ENCODE assay signal across 9 cellular contexts in the genomic region with DNA sequence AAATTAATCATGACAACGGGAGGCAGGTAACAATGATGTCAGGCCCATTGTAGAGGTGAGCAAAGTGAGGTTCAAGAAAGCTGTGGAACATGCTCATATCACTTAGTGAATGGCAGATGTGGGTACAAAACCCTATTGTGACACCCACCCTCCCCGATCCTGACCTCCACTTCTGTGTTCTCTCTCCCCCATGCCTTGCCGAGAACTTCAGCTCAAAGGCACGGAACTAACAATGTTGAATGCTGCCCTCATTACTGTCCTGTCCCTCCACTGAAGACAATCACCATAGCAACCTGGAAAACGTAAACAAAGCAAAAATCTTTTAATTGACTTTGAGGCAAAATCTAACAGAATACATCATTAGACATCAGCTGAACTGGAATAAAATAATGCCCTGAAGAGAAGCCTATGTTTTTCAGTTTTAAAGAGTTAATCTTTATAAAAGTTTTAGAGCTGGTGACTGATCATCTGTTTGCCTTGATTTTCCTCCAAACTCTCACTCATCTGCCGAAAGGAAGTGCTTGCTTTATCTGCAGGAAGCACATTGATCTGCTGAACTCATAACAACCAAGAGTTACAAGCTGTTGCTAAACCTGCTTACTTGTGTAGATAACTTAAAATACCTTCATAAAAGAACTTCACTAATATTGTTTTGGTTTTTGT.
DNase-seq lines count a peak whose midpoint lies in the region; ATAC-seq and TF ChIP-seq lines count a peak whose summit lies in the region.
"Had no signal": no experiment of that assay in that cellular context is flagged by ENCODE, and none has a peak within 500 bp of the region (broad histone marks: within the 10 kb centered on the region; RNA-seq: fewer than 3 reads in every experiment).

No MANE protein-coding gene starts in this region.

- H3K27ac Mint-ChIP-seq in activated CD4-positive, alpha-beta T cell treated with anti-CD3 and anti-CD28 coated beads for 36 hours: peak overlapping the region; percentile 35

- H3K36me3 ChIP-seq in thyroid gland: no peaks in the 10 kb centered on the region

- H3K9me3 Mint-ChIP-seq in activated CD4-positive, alpha-beta T cell treated with anti-CD3 and anti-CD28 coated beads for 36 hours (ENCODE audit: low read depth): peaks cover 1% of the 10 kb centered on the region

- peaks cover 2% of the 10 kb centered on the region for H3K27me3 Mint-ChIP-seq in activated CD4-positive, alpha-beta T cell treated with anti-CD3 and anti-CD28 coated beads for 36 hours

- WGBS in thyroid gland, 2 donors: 44 to 52% methylated on average over 6 of the region's 6 CpGs

- POLR2A ChIA-PET in activated CD4-positive, alpha-beta T cell treated with anti-CD3 and anti-CD28 coated beads for 36 hours (lab: Charles Lee): no interaction called here
- POLR2A ChIA-PET in GM10248 (lab: Yijun Ruan, JAX): no interaction called here

- no peak overlapping the region for H3K4me3 Mint-ChIP-seq in activated CD4-positive, alpha-beta T cell treated with anti-CD3 and anti-CD28 coated beads for 36 hours

- intact Hi-C loops in activated CD4-positive, alpha-beta T cell treated with anti-CD3 and anti-CD28 coated beads for 36 hours (cut with DNase I, micrococcal nuclease): no loop called here
- intact Hi-C loops in thyroid gland (cut with DNase I): no loop called here

- TF ChIP-seq CTCF in thyroid gland (IDR thresholded peaks at IDR 0.05) (no peak), GM10248 (IDR thresholded peaks at IDR 0.05; ENCODE audit: control extremely low read depth, extremely low read depth, low read depth, missing control alignments) (no peak)

- H3K27ac ChIP-seq in thyroid gland: peak overlapping the region in 2 of 3 donors; percentile 37 to 67

- CTCF ChIA-PET in activated CD4-positive, alpha-beta T cell treated with anti-CD3 and anti-CD28 coated beads for 36 hours (lab: Charles Lee): interaction anchor here (0.9 to 1.5 kb wide), 2 partner anchors 9 to 25 kb away, joined by 3 to 7 read pairs; no protein-coding TSS in a partner anchor
- CTCF ChIA-PET in GM10248 (lab: Yijun Ruan, JAX): no interaction called here

- H3K36me3 Mint-ChIP-seq in activated CD4-positive, alpha-beta T cell treated with anti-CD3 and anti-CD28 coated beads for 36 hours (ENCODE audit: low read depth): no peaks in the 10 kb centered on the region

- DNase-seq in activated CD4-positive, alpha-beta T cell treated with anti-CD3 and anti-CD28 coated beads for 36 hours: no peak
- DNase-seq in activated CD4-positive, alpha-beta T cell treated with anti-CD3 and anti-CD28 coated beads, Interleukin-2, amount 50 U/mL, for 4 hours: no peak
- DNase-seq in amniotic epithelial cell (ENCODE audit: low read depth): peak; percentile 54
- peak; percentile 85 for DNase-seq in iris pigment epithelial cell (ENCODE audit: low read depth)
- no peak for DNase-seq in thyroid gland
- DNase-seq in GM10248 (ENCODE audit: extremely low spot score): no peak
- DNase-seq in hippocampal formation (lab: John Stamatoyannopoulos, UW): no peak
- DNase-seq in NOMO-1 treated with DMSO at 0.1 percent for 48 hours (lab: John Stamatoyannopoulos, UW; ENCODE audit: unreplicated experiment): no peak
- DNase-seq: activated CD8-positive, alpha-beta memory T cell treated with anti-CD3 and anti-CD28 coated beads for 24 hours had no signal

- no peak overlapping the region for H3K4me3 ChIP-seq in thyroid gland (replicated peaks in 1 of 3)

- no peaks in the 10 kb centered on the region for H3K9me3 ChIP-seq in thyroid gland

- TF ChIP-seq POLR2A in thyroid gland (IDR thresholded peaks at IDR 0.05): no peak

- no peaks in the 10 kb centered on the region for H3K27me3 ChIP-seq in thyroid gland

- H3K4me1 ChIP-seq in thyroid gland: peaks cover 26 to 43% of the 10 kb centered on the region in 2 donors

- no peak for ATAC-seq in activated CD4-positive, alpha-beta T cell treated with anti-CD3 and anti-CD28 coated beads for 36 hours

- H3K4me1 Mint-ChIP-seq in activated CD4-positive, alpha-beta T cell treated with anti-CD3 and anti-CD28 coated beads for 36 hours: peaks cover 21% of the 10 kb centered on the region

Comparison
In these comparisons a context has a peak if more than half of its experiments do, and no peak if none do; other contexts are left out.
1. DNase-seq: peak in amniotic epithelial cell (single experiment) and iris pigment epithelial cell (single experiment); none in activated CD4-positive, alpha-beta T cell treated with anti-CD3 and anti-CD28 coated beads for 36 hours (single experiment), activated CD4-positive, alpha-beta T cell treated with anti-CD3 and anti-CD28 coated beads, Interleukin-2, amount 50 U/mL, for 4 hours (0 of 2), thyroid gland (0 of 2), GM10248 (single experiment), hippocampal formation (0 of 2) and NOMO-1 treated with DMSO at 0.1 percent for 48 hours (single experiment).